9 cellular contexts compared by ENCODE assay signal in the genomic region with DNA sequence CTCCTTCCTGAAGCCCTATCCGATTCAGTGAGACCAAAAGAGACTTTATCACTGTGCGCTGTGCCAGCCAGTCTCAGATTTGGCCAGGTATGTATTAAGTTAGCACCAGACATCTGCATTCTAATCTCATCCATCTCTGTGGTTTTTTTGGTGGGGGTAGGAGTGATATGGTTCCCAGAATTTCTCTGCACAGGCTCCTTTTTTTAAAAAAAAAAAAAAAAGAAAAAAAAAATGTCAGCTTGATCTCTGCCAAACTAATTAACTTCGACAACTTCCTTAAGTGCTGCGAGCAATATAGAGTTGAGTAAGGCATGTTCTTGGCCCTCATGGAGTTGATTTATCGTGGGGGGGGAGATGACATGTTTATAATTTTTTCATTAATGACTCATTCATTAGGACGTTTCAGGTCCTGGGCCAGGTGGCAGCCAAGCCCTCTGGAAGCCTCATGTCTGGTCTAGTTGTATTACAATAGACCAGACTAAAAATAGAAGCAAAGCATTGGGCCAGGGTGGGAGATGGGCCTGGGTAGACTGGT. TPM values are rescaled to one million over a fixed set of nuclear protein-coding genes. Genes with fewer than 3 reads are reported as not detected.
DNase-seq lines count a peak whose midpoint lies in the region; ATAC-seq and TF ChIP-seq lines count a peak whose summit lies in the region.
"Had no signal": no experiment of that assay in that cellular context is flagged by ENCODE, and none has a peak within 500 bp of the region (broad histone marks: within the 10 kb centered on the region; RNA-seq: fewer than 3 reads in every experiment).

No MANE protein-coding gene starts in this region.

- no peak for TF ChIP-seq EP300 in ovary (IDR thresholded peaks at IDR 0.05)

- 25 to 35% (median 29%) methylated on average over 6 of the region's 6 CpGs for WGBS in ovary, 3 donors

- H3K36me3 Mint-ChIP-seq in CD14-positive monocyte (peaks cover 15 to 32% of the 10 kb centered on the region in 2 donors), Caco-2 (ENCODE audit: insufficient read depth, unreplicated experiment) (no peaks in the 10 kb centered on the region)

- H3K4me3 ChIP-seq in dorsolateral prefrontal cortex (peak overlapping the region in 9 of 59 donors; percentile 12 to 40 (median 23)), ovary (no peak overlapping the region), Caco-2 (ENCODE audit: low read depth, low read length) (no peak overlapping the region)

- H3K36me3 ChIP-seq in ovary (no peaks in the 10 kb centered on the region), Caco-2 (ENCODE audit: control insufficient read depth, insufficient read depth, low read length) (no peaks in the 10 kb centered on the region)

- BruUV-seq in Caco-2 (replicated peaks; lab: Mats Ljungman, UMichigan): no TSS peak

- H3K27me3 ChIP-seq in dorsolateral prefrontal cortex (no peaks in the 10 kb centered on the region), ovary (no peaks in the 10 kb centered on the region), Caco-2 (replicated peaks; ENCODE audit: control insufficient read depth, insufficient read depth, low read length) (no peaks in the 10 kb centered on the region; the same call in 1 of the 2 replicates)

- CTCF ChIA-PET in Caco-2 (lab: Charles Lee): interaction anchor here (0.6 kb wide), 1 partner anchor 662 kb away, joined by 6 read pairs; no protein-coding TSS in a partner anchor

- peaks cover 89% of the 10 kb centered on the region for H3K4me1 Mint-ChIP-seq in CD14-positive monocyte
- no peaks in the 10 kb centered on the region for H3K4me1 Mint-ChIP-seq in Caco-2 (ENCODE audit: low read depth, unreplicated experiment)

- H3K9me3 ChIP-seq in ovary (no peaks in the 10 kb centered on the region), Caco-2 (no peaks in the 10 kb centered on the region)

- H3K9me3 Mint-ChIP-seq in CD14-positive monocyte (peaks cover 0 to 2% (median 0%) of the 10 kb centered on the region in 7 donors), Caco-2 (ENCODE audit: unreplicated experiment) (no peaks in the 10 kb centered on the region)

- TF ChIP-seq POLR2A in ovary (IDR thresholded peaks at IDR 0.05): no peak

- DNase-seq in CD14-positive monocyte (ENCODE audit: low spot score) (no peak), NCI-H446 (lab: John Stamatoyannopoulos, UW) (peak; percentile 86 to 95), dorsolateral prefrontal cortex (no peak), ovary (peak; percentile 37 to 56 (median 41)), OCI-M2 (lab: John Stamatoyannopoulos, UW; ENCODE audit: unreplicated experiment) (no peak), Caco-2 (no peak), hepatic stellate cell (ENCODE audit: low spot score) (no peak)

- intact Hi-C loops in CD14-positive monocyte (cut with micrococcal nuclease) (loop anchor here (5.0 to 10.0 kb wide), 2 partner anchors 46 to 48 kb away; no protein-coding TSS in a partner anchor), dorsolateral prefrontal cortex (cut with DNase I) (loop anchor here in 1 of 2 donors (5.0 kb wide), 1 partner anchor 216 kb away; no protein-coding TSS in a partner anchor), ovary (cut with DNase I) (no loop called here), Caco-2 (cut with micrococcal nuclease; ENCODE audit: unreplicated experiment) (no loop called here)

- H3K27ac ChIP-seq in dorsolateral prefrontal cortex (peak overlapping the region in 58 of 59 donors; percentile 27 to 91 (median 82)), ovary (peak overlapping the region in 1 of 2 donors; percentile 66)

- POLR2A ChIA-PET in Caco-2 (lab: Charles Lee): no interaction called here

- H3K4me3 Mint-ChIP-seq in CD14-positive monocyte (no peak overlapping the region), Caco-2 (ENCODE audit: unreplicated experiment) (no peak overlapping the region)

- no peak for ATAC-seq in HG02852 (IDR thresholded peaks at IDR 0.05; ENCODE audit: unreplicated experiment)

- no peak for TF ChIP-seq CTCF in CD14-positive monocyte (IDR thresholded peaks at IDR 0.05)
- no peak for TF ChIP-seq CTCF in dorsolateral prefrontal cortex (IDR thresholded peaks at IDR 0.05 in 54 of 56, conservative IDR thresholded peaks at IDR 0.05 in 2 of 56; ENCODE audit: low read depth in 1 of 56, partially characterized antibody in 56 of 56)
- TF ChIP-seq CTCF in ovary (IDR thresholded peaks at IDR 0.05): no peak
- TF ChIP-seq CTCF in Caco-2 (IDR thresholded peaks at IDR 0.05; ENCODE audit: insufficient read depth in 1 of 2, low read depth in 1 of 2, low read length in 1 of 2, severe bottlenecking in 1 of 2, unreplicated experiment in 1 of 2): no peak

- H3K4me1 ChIP-seq in ovary (ENCODE audit: insufficient read depth) (peaks cover 17% of the 10 kb centered on the region), Caco-2 (no peaks in the 10 kb centered on the region)

- H3K27me3 Mint-ChIP-seq in CD14-positive monocyte (ENCODE audit: low read depth in 3 of 3): no peaks in the 10 kb centered on the region
- H3K27me3 Mint-ChIP-seq in Caco-2 (ENCODE audit: insufficient read depth, unreplicated experiment): peaks cover 8% of the 10 kb centered on the region

- H3K27ac Mint-ChIP-seq in CD14-positive monocyte (peak overlapping the region; percentile 1 to 90 (median 48)), Caco-2 (ENCODE audit: unreplicated experiment) (no peak overlapping the region)
- H3K27ac Mint-ChIP-seq: IgD-negative memory B cell had no signal

RNA-seq across cellular contexts. Expression of gene SLCO3A1, which starts 12.9 kb away (rescaled TPM):
- polyA plus RNA-seq in CD14-positive monocyte (10 to 100 TPM; 53.7 to 62.8 TPM), ovary (10 to 100 TPM; 15.4 to 18.9 TPM)
- total RNA-seq in dorsolateral prefrontal cortex (100 to 1,000 TPM in 13 of 120 experiments, 10 to 100 TPM in 107; 36.6 to 170 (median 68.2) TPM), ovary (10 to 100 TPM in 4 of 7 donors, 1 to 10 TPM in 3; 5.0 to 20.0 (median 11.9) TPM), Caco-2 (2022) (0.26 TPM in 1 of 2 replicates, not detected in the other)

Comparison
In these comparisons a context has a peak if more than half of its experiments do, and no peak if none do; other contexts are left out.
1. DNase-seq: peak in NCI-H446 (2 of 2) and ovary (5 of 5); none in CD14-positive monocyte (single experiment), dorsolateral prefrontal cortex (0 of 10), OCI-M2 (single experiment), Caco-2 (0 of 2) and hepatic stellate cell (single experiment).
2. intact Hi-C loops: an anchor here in CD14-positive monocyte (5.0 to 10.0 kb wide); none called in ovary and Caco-2.